Comparison of ENCODE assay signal across 29 cellular contexts in genomic region chr7:72038022-72038732, GRCh38.
"Had no signal": no experiment of that assay in that cellular context is flagged by ENCODE, and none has a peak within 500 bp of the region (broad histone marks: within the 10 kb centered on the region; RNA-seq: fewer than 3 reads in every experiment).

No MANE protein-coding gene starts in this region.

- H3K27ac ChIP-seq: epithelial cell of prostate, foreskin keratinocyte, gastroesophageal sphincter, heart left ventricle, hepatocyte, left ventricle myocardium inferior, lower lobe of right lung, neutrophil, parathyroid adenoma, prostate gland, suprapubic skin, thyroid gland had no signal

- H3K4me3 Mint-ChIP-seq: endodermal cell; naive B cell; natural killer cell treated with Interleukin-12 subunit alpha and Interleukin-12 subunit beta and Interleukin-15 and Interleukin-18, amount 100 ng/mL, for 72 hours; neural crest cell; stimulated activated naive B cell treated with anti-CD40 and anti-IgM and Interleukin-4, amounts not matched to agents 10 μg/mL and 1 μg/mL and 100 μg/mL, for 72 hours; stimulated activated naive CD8-positive, alpha-beta T cell treated with anti-CD3 and anti-CD28 coated beads, Interleukin-15, Interleukin-2, amounts not matched to agents 100 ng/mL and 50 ng/mL, for 24 hours had no signal

- H3K79me2 ChIP-seq: hepatocyte, parathyroid adenoma had no signal

- H3K27ac Mint-ChIP-seq: endodermal cell; naive B cell; natural killer cell treated with Interleukin-12 subunit alpha and Interleukin-12 subunit beta and Interleukin-15 and Interleukin-18, amount 100 ng/mL, for 72 hours; stimulated activated naive B cell treated with anti-CD40 and anti-IgM and Interleukin-4, amounts not matched to agents 10 μg/mL and 1 μg/mL and 100 μg/mL, for 72 hours; stimulated activated naive CD8-positive, alpha-beta T cell treated with anti-CD3 and anti-CD28 coated beads, Interleukin-15, Interleukin-2, amounts not matched to agents 100 ng/mL and 50 ng/mL, for 24 hours had no signal

- H3K4me3 ChIP-seq: gastroesophageal sphincter, heart left ventricle, hepatocyte, left ventricle myocardium inferior, lower lobe of right lung, prostate gland, suprapubic skin, thyroid gland had no signal

- H3K4me2 ChIP-seq: hepatocyte had no signal

- H3K27me3 Mint-ChIP-seq: naive B cell; natural killer cell treated with Interleukin-12 subunit alpha and Interleukin-12 subunit beta and Interleukin-15 and Interleukin-18, amount 100 ng/mL, for 72 hours; stimulated activated naive B cell treated with anti-CD40 and anti-IgM and Interleukin-4, amounts not matched to agents 10 μg/mL and 1 μg/mL and 100 μg/mL, for 72 hours; stimulated activated naive CD8-positive, alpha-beta T cell treated with anti-CD3 and anti-CD28 coated beads, Interleukin-15, Interleukin-2, amounts not matched to agents 100 ng/mL and 50 ng/mL, for 24 hours had no signal

- DNase-seq: caudate nucleus; cerebellar nuclear complex; cortex of kidney; effector CD8-positive, alpha-beta T cell; endodermal cell; foreskin keratinocyte; heart left ventricle; left cardiac atrium; left ventricle myocardium inferior; lower lobe of right lung; naive B cell; right cardiac atrium; small intestine; stimulated activated CD4-positive, alpha-beta T cell treated with anti-CD3 and anti-CD28 coated beads, Interleukin-15, amount 100 ng/mL, for 24 hours; stimulated activated CD4-positive, alpha-beta T cell treated with anti-CD3 and anti-CD28 coated beads, Interleukin-2, amount 100 ng/mL, for 48 hours; stimulated activated naive B cell treated with anti-CD40 and anti-IgM and Interleukin-4, amounts not matched to agents 10 μg/mL and 1 μg/mL and 100 μg/mL, for 72 hours; thyroid gland; trophoblast cell had no signal

- H3K4me1 Mint-ChIP-seq: endodermal cell, naive B cell, neural crest cell had no signal

- H3K27me3 ChIP-seq: foreskin keratinocyte, gastroesophageal sphincter, heart left ventricle, hepatocyte, neutrophil, suprapubic skin, thyroid gland had no signal

- H3K4me1 ChIP-seq: foreskin keratinocyte, gastroesophageal sphincter, lower lobe of right lung, parathyroid adenoma, prostate gland, suprapubic skin, thyroid gland had no signal

- H3K36me3 ChIP-seq: gastroesophageal sphincter, heart left ventricle, left ventricle myocardium inferior, lower lobe of right lung, neutrophil, prostate gland, suprapubic skin, thyroid gland had no signal

- FAIRE-seq: small intestine had no signal

- H2AFZ ChIP-seq: hepatocyte, parathyroid adenoma had no signal

- H3K36me3 Mint-ChIP-seq: naive B cell; natural killer cell treated with Interleukin-12 subunit alpha and Interleukin-12 subunit beta and Interleukin-15 and Interleukin-18, amount 100 ng/mL, for 72 hours; stimulated activated naive B cell treated with anti-CD40 and anti-IgM and Interleukin-4, amounts not matched to agents 10 μg/mL and 1 μg/mL and 100 μg/mL, for 72 hours had no signal

- ATAC-seq: esophagus mucosa; foreskin keratinocyte; gastroesophageal sphincter; left cardiac atrium; natural killer cell treated with Interleukin-12 subunit alpha and Interleukin-12 subunit beta and Interleukin-15 and Interleukin-18, amount 100 ng/mL, for 72 hours; right cardiac atrium; stimulated activated naive B cell treated with anti-CD40 and anti-IgM and Interleukin-4, amounts not matched to agents 10 μg/mL and 1 μg/mL and 100 μg/mL, for 72 hours had no signal

- H3K9ac ChIP-seq: parathyroid adenoma had no signal

- H3K9me3 ChIP-seq: lower lobe of right lung, neutrophil, prostate gland, suprapubic skin, thyroid gland had no signal
